In the genomic region with DNA sequence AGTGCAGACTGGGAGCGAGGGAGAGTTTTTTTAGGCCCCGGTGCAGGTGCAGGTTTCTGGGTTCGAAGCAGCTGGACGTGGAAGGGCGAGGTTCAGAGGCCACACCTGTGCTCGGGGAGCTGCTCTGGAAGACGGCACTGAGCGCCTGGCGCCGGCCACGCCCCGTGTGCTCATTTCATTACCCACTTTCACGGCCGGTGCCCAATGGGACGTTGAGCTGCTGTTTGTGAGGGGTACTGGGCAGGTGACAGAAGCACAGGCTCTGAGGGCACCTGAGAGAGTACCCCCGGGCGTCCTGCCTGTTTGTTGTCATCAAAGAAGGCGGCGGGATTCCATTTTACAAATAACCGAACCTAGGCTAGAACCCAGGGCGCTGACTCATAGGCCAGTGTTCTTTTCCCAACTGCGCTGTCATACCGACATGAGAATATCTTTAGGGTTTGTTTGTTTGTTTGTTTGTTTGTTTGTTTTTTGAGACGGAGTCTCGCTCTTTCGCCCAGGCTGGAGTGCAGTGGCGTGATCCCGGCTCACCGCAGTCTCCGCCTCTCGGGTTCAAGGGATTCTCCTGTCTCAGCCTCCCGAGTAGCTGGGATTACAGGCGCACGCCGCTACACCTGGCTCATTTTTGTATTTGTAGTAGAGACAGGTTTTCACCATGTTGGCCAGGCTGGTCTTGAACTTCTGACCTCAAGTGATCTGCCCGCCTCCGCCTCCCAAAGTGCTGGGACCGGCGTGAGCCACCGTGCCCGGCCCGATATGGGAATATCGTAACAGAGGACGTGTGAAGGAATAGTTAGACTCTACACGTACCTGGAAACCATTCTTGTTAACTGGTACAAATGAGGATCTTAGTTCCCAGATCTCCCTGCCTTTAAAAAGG, we compare ENCODE assay signal across 8 cellular contexts. TPM values are rescaled to one million over a fixed set of nuclear protein-coding genes. Genes with fewer than 3 reads are reported as not detected.
DNase-seq lines count a peak whose midpoint lies in the region; ATAC-seq and TF ChIP-seq lines count a peak whose summit lies in the region.

No MANE protein-coding gene starts in this region.

- TF ChIP-seq CTCF in GM13976 (IDR thresholded peaks at IDR 0.05; ENCODE audit: borderline replicate concordance, control extremely low read depth, extremely low read depth, insufficient read depth, missing control alignments) (no peak), left ventricle myocardium inferior (IDR thresholded peaks at IDR 0.05; ENCODE audit: borderline replicate concordance) (no peak)

- DNase-seq in GM13976 (ENCODE audit: low spot score) (peak; percentile 68), NCI-H526 (lab: John Stamatoyannopoulos, UW) (peak; percentile 77 to 82), left ventricle myocardium inferior (no peak), skeletal muscle cell (ENCODE audit: low read depth) (no peak), inferior parietal cortex (ENCODE audit: extremely low spot score) (no peak), mesenteric fat pad (ENCODE audit: low spot score) (no peak)
- peak; percentile 7 for DNase-seq in activated gamma-delta T cell treated with anti-CD3 and anti-CD28 coated beads, Interleukin-2, amount 50 U/mL, for 16 hours (ENCODE audit: low read depth)

- peak; percentile 32 for ATAC-seq in HG02642 (IDR thresholded peaks at IDR 0.05; ENCODE audit: poor library complexity, unreplicated experiment)

- H3K27me3 ChIP-seq in left ventricle myocardium inferior (ENCODE audit: low read depth) = no peaks in the 10 kb centered on the region

- H3K4me1 ChIP-seq in left ventricle myocardium inferior = peaks cover 23% of the 10 kb centered on the region

- H3K4me3 ChIP-seq in left ventricle myocardium inferior = peak overlapping the region; percentile 98
- peak overlapping the region; percentile 93 for H3K4me3 ChIP-seq in skeletal muscle cell (ENCODE audit: low read depth, low read length)

- no peaks in the 10 kb centered on the region for H3K9me3 ChIP-seq in left ventricle myocardium inferior (replicated peaks)

- intact Hi-C loops in left ventricle myocardium inferior (cut with micrococcal nuclease) = no loop called here

- no peaks in the 10 kb centered on the region for H3K36me3 ChIP-seq in left ventricle myocardium inferior

- in situ Hi-C loops in GM13976 (cut with MboI; ENCODE audit: low sequenced_read_pairs, unreplicated experiment) = no loop called here

- no peak overlapping the region for H3K27ac ChIP-seq in left ventricle myocardium inferior (replicated peaks)

RNA-seq across cellular contexts. Expression of a gene that starts 16.6 kb away (rescaled TPM):
- 0.77 TPM for total RNA-seq in left ventricle myocardium inferior
- total RNA-seq in mesenteric fat pad = 8.3 TPM

Comparison
In these comparisons a context has a peak if more than half of its experiments do, and no peak if none do; other contexts are left out.
1. DNase-seq: peak in GM13976 (single experiment), NCI-H526 (2 of 2) and activated gamma-delta T cell treated with anti-CD3 and anti-CD28 coated beads, Interleukin-2, amount 50 U/mL, for 16 hours (single experiment); none in left ventricle myocardium inferior (single experiment), skeletal muscle cell (single experiment), inferior parietal cortex (single experiment) and mesenteric fat pad (single experiment).